Comparison of ENCODE assay signal across 10 cellular contexts in the genomic region with DNA sequence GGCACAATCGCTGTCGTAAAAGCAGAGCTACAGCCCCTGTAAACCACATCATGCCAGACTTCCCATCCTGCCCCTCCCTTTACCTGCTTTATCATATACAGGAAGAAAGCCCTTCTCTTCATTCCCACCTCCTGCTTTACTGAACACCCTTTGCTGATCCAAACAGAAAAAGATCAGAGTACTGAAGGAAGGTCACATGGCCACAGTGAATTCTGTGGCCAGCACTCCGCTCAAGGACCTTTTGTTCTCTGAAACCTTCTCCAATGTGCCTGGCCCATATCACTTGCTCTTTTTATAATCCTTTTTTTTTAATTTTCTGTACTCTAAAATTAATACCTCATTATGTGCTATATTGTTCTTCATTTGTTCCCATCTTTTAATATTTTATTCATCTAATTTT.
"Had no signal": no experiment of that assay in that cellular context is flagged by ENCODE, and none has a peak within 500 bp of the region (broad histone marks: within the 10 kb centered on the region; RNA-seq: fewer than 3 reads in every experiment).

No MANE protein-coding gene starts in this region.

- H3K9me3 ChIP-seq: colonic mucosa, tibial artery had no signal

- H3K27ac ChIP-seq: colonic mucosa, tibial artery had no signal

- H3K4me1 ChIP-seq: colonic mucosa had no signal

- H3K4me3 ChIP-seq: colonic mucosa, tibial artery had no signal

- DNase-seq: activated CD4-positive, alpha-beta T cell treated with anti-CD3 and anti-CD28 coated beads, Interleukin-2, amount 10 ng/mL, durations not matched to agents 7 days and 5 days; activated CD8-positive, alpha-beta T cell treated with anti-CD3 and anti-CD28 coated beads, Interleukin-2, amount 10 ng/mL, durations not matched to agents 7 days and 5 days; activated naive CD4-positive, alpha-beta T cell treated with anti-CD3 and anti-CD28 coated beads for 36 hours; activated naive CD8-positive, alpha-beta T cell treated with anti-CD3 and anti-CD28 coated beads, Interleukin-2, amount 50 U/mL, for 24 hours; activated T-cell treated with anti-CD3 and anti-CD28 coated beads, Interleukin-2, amount 50 U/mL, for 24 hours; colonic mucosa; left cardiac atrium; stimulated activated naive CD4-positive, alpha-beta T cell; tibial artery had no signal

- H3K36me3 ChIP-seq: colonic mucosa, tibial artery had no signal

- ATAC-seq: activated CD4-positive, CD25-positive, alpha-beta regulatory T cell treated with anti-CD3 and anti-CD28 coated beads, Interleukin-2, amount 50 U/mL, for 24 hours; activated CD8-positive, alpha-beta T cell treated with anti-CD3 and anti-CD28 coated beads, Interleukin-2, amount 10 ng/mL, durations not matched to agents 7 days and 5 days; activated naive CD8-positive, alpha-beta T cell treated with anti-CD3 and anti-CD28 coated beads, Interleukin-2, amount 50 U/mL, for 24 hours; left cardiac atrium had no signal

- H3K27me3 ChIP-seq: colonic mucosa, tibial artery had no signal
